ENCODE assay signal across 10 cellular contexts in genomic region chr12:106759526-106760183, GRCh38. TPM values are rescaled to one million over a fixed set of nuclear protein-coding genes. Genes with fewer than 3 reads are reported as not detected.
DNase-seq lines count a peak whose midpoint lies in the region; ATAC-seq and TF ChIP-seq lines count a peak whose summit lies in the region.
"Had no signal": no experiment of that assay in that cellular context is flagged by ENCODE, and none has a peak within 500 bp of the region (broad histone marks: within the 10 kb centered on the region; RNA-seq: fewer than 3 reads in every experiment).

No MANE protein-coding gene starts in this region.

- in situ Hi-C loops in mammary epithelial cell (cut with MboI; ENCODE audit: low sequenced_read_pairs in 2 of 2): no loop called here

- peak overlapping the region; percentile 70 for H3K27ac Mint-ChIP-seq in stimulated activated naive CD8-positive, alpha-beta T cell treated with anti-CD3 and anti-CD28 coated beads, Interleukin-15, Interleukin-2, amounts not matched to agents 100 ng/mL and 50 ng/mL, for 24 hours

- peak overlapping the region; percentile 16 to 71 for H3K27ac ChIP-seq in right atrium auricular region
- H3K27ac ChIP-seq in SK-N-SH (ENCODE audit: low read depth in 2 of 2, low read length in 1 of 2): no peak overlapping the region
- no peak overlapping the region for H3K27ac ChIP-seq in mammary epithelial cell (ENCODE audit: insufficient read depth, low read depth, low read length)

- H3K36me3 ChIP-seq in right atrium auricular region: no peaks in the 10 kb centered on the region
- H3K36me3 ChIP-seq in SK-N-SH (replicated peaks in 1 of 2; ENCODE audit: control insufficient read depth in 1 of 2, insufficient read depth in 2 of 2, low read length in 1 of 2): no peaks in the 10 kb centered on the region
- no peaks in the 10 kb centered on the region for H3K36me3 ChIP-seq in mammary epithelial cell (ENCODE audit: insufficient read depth, low read length)

- no peak for ATAC-seq in stimulated activated naive CD8-positive, alpha-beta T cell treated with anti-CD3 and anti-CD28 coated beads, Interleukin-15, Interleukin-2, amounts not matched to agents 100 U/mL and 50 U/mL, for 24 hours

- no peaks in the 10 kb centered on the region for H3K27me3 ChIP-seq in right atrium auricular region
- no peaks in the 10 kb centered on the region for H3K27me3 ChIP-seq in SK-N-SH (ENCODE audit: insufficient read depth)
- H3K27me3 ChIP-seq in mammary epithelial cell (ENCODE audit: insufficient read depth, low read length): no peaks in the 10 kb centered on the region

- H3K27me3 Mint-ChIP-seq in stimulated activated naive CD8-positive, alpha-beta T cell treated with anti-CD3 and anti-CD28 coated beads, Interleukin-15, Interleukin-2, amounts not matched to agents 100 ng/mL and 50 ng/mL, for 24 hours: no peaks in the 10 kb centered on the region

- BruUV-seq in mammary epithelial cell (replicated peaks; lab: Mats Ljungman, UMichigan): no TSS peak

- peaks cover 0 to 33% of the 10 kb centered on the region in 2 donors for H3K4me1 ChIP-seq in right atrium auricular region
- peaks cover 0 to 8% of the 10 kb centered on the region in 2 experiments; a peak in 2 of 4 replicates for H3K4me1 ChIP-seq in SK-N-SH (ENCODE audit: control insufficient read depth in 1 of 2, insufficient read depth in 2 of 2, low read depth in 1 of 2, low read length in 1 of 2)
- no peaks in the 10 kb centered on the region for H3K4me1 ChIP-seq in mammary epithelial cell (ENCODE audit: insufficient read depth, low read length)

- no peaks in the 10 kb centered on the region for H3F3A ChIP-seq in SK-N-SH (replicated peaks; ENCODE audit: insufficient read depth)

- H3K36me3 Mint-ChIP-seq in stimulated activated naive CD8-positive, alpha-beta T cell treated with anti-CD3 and anti-CD28 coated beads, Interleukin-15, Interleukin-2, amounts not matched to agents 100 ng/mL and 50 ng/mL, for 24 hours (ENCODE audit: low read depth): no peaks in the 10 kb centered on the region

- H4K20me1 ChIP-seq in SK-N-SH (ENCODE audit: insufficient read depth) (no peaks in the 10 kb centered on the region), mammary epithelial cell (ENCODE audit: insufficient read depth, low read length) (no peaks in the 10 kb centered on the region)

- H3K9me3 Mint-ChIP-seq in stimulated activated naive CD8-positive, alpha-beta T cell treated with anti-CD3 and anti-CD28 coated beads, Interleukin-15, Interleukin-2, amounts not matched to agents 100 ng/mL and 50 ng/mL, for 24 hours: no peaks in the 10 kb centered on the region

- H2AFZ ChIP-seq in SK-N-SH (ENCODE audit: low read depth) (no peak overlapping the region; the same call in 1 of the 2 replicates), mammary epithelial cell (ENCODE audit: low read depth, low read length) (no peak overlapping the region)

- H3K4me3 ChIP-seq in right atrium auricular region (no peak overlapping the region), SK-N-SH (ENCODE audit: low read depth in 2 of 2, low read length in 1 of 2) (no peak overlapping the region), mammary epithelial cell (replicated peaks in 1 of 3; ENCODE audit: insufficient read depth in 1 of 3, low read depth in 2 of 3, low read length in 3 of 3) (no peak overlapping the region)

- H3K9me3 ChIP-seq in right atrium auricular region (no peaks in the 10 kb centered on the region), SK-N-SH (no peaks in the 10 kb centered on the region), mammary epithelial cell (replicated peaks; ENCODE audit: insufficient read depth, low read length) (no peaks in the 10 kb centered on the region)

- POLR2A ChIA-PET in SK-N-SH (lab: Yijun Ruan, JAX): no interaction called here

- intact Hi-C loops in mammary epithelial cell (cut with micrococcal nuclease): no loop called here

- WGBS in SK-N-SH (ENCODE audit: low lambda C conversion rate): 83% methylated on average over 5 of the region's 7 CpGs
- WGBS in mammary epithelial cell (ENCODE audit: low coverage, missing lambda C conversion rate): 65% methylated on average over 7 of the region's 7 CpGs

- no peak for TF ChIP-seq RAD21 in SK-N-SH (IDR thresholded peaks at IDR 0.05; ENCODE audit: low read length)

- H3K9ac ChIP-seq in SK-N-SH (no peak overlapping the region), mammary epithelial cell (ENCODE audit: insufficient read depth, low read length) (no peak overlapping the region)

- H3K4me1 Mint-ChIP-seq in stimulated activated naive CD8-positive, alpha-beta T cell treated with anti-CD3 and anti-CD28 coated beads, Interleukin-15, Interleukin-2, amounts not matched to agents 100 ng/mL and 50 ng/mL, for 24 hours (ENCODE audit: low read depth): peaks cover 19% of the 10 kb centered on the region

- TF ChIP-seq CTCF in right atrium auricular region (IDR thresholded peaks at IDR 0.05) (no peak), SK-N-SH (IDR thresholded peaks at IDR 0.05) (no peak), mammary epithelial cell (conservative IDR thresholded peaks at IDR 0.05 in 1 of 2, IDR thresholded peaks at IDR 0.05 in 1 of 2; ENCODE audit: extremely low read depth in 1 of 2, insufficient read depth in 1 of 2, low read depth in 1 of 2, low read length in 2 of 2) (no peak)

- H3K4me2 ChIP-seq in SK-N-SH (no peak overlapping the region), mammary epithelial cell (ENCODE audit: insufficient read depth, low read depth, low read length) (no peak overlapping the region)

- no peaks in the 10 kb centered on the region for H3K9me2 ChIP-seq in SK-N-SH

- H3K79me2 ChIP-seq in SK-N-SH (ENCODE audit: insufficient read depth) (no peaks in the 10 kb centered on the region), mammary epithelial cell (ENCODE audit: insufficient read depth, low read length) (no peaks in the 10 kb centered on the region)

- no peak for DNase-seq in stimulated activated naive CD8-positive, alpha-beta T cell treated with anti-CD3 and anti-CD28 coated beads, Interleukin-15, Interleukin-2, amounts not matched to agents 100 U/mL and 50 U/mL, for 24 hours
- peak; percentile 64 for DNase-seq in NCI-H2171 treated with DMSO at 0.1 percent for 48 hours (lab: John Stamatoyannopoulos, UW)
- no peak for DNase-seq in right atrium auricular region (ENCODE audit: low spot score)
- no peak for DNase-seq in SK-N-SH
- no peak for DNase-seq in mammary epithelial cell
- no peak for DNase-seq in NCI-H2029 (lab: John Stamatoyannopoulos, UW)
- no peak for DNase-seq in NCI-H1417 (lab: John Stamatoyannopoulos, UW)
- DNase-seq: NCI-H446 treated with DMSO at 0.1 percent for 48 hours; stimulated activated CD4-positive, alpha-beta T cell treated with anti-CD3 and anti-CD28 coated beads, Interleukin-12 subunit alpha, Interleukin-12 subunit beta, amount 100 ng/mL, for 4 hours had no signal

- CTCF ChIA-PET in SK-N-SH (lab: Yijun Ruan, JAX): interaction anchor here (0.9 to 1.0 kb wide), 2 partner anchors 15 to 18 kb away, joined by 3 read pairs; no protein-coding TSS in a partner anchor
- CTCF ChIA-PET in mammary epithelial cell (lab: Charles Lee; ENCODE audit: low non-redundant PET): no interaction called here

- no peak for TF ChIP-seq EP300 in SK-N-SH (IDR thresholded peaks at IDR 0.05; ENCODE audit: borderline replicate concordance in 1 of 2, low read depth in 1 of 2, low read length in 1 of 2)

- dilution Hi-C loops in mammary epithelial cell (cut with HindIII; ENCODE audit: low sequenced_read_pairs): no loop called here

- H3K4me3 Mint-ChIP-seq in stimulated activated naive CD8-positive, alpha-beta T cell treated with anti-CD3 and anti-CD28 coated beads, Interleukin-15, Interleukin-2, amounts not matched to agents 100 ng/mL and 50 ng/mL, for 24 hours: peak overlapping the region; percentile 17

TF ChIP-seq in SK-N-SH, 30 proteins besides CTCF, POLR2A, EP300 and RAD21:
- TF ChIP-seq TCF12 (IDR thresholded peaks at IDR 0.05) (no peak), FOXM1 (IDR thresholded peaks at IDR 0.05; ENCODE audit: low read depth) (no peak)

RNA-seq across cellular contexts. Expression of gene RIC8B, which starts 14.8 kb away (rescaled TPM):
- 10 to 100 TPM; 14.9 to 19.0 TPM for total RNA-seq in right atrium auricular region
- polyA plus RNA-seq in SK-N-SH (2012; rRNA removed): 6.2 and 9.2 TPM in 2 replicates
- polyA plus RNA-seq in SK-N-SH (2012; cell fraction: cytosol; rRNA removed): 6.4 and 6.7 TPM in 2 replicates
- 14.5 and 24.9 TPM in 2 replicates for polyA plus RNA-seq in SK-N-SH (2012; cell fraction: nucleus; rRNA removed)
- total RNA-seq in mammary epithelial cell: 1 to 10 TPM; 9.2 to 9.3 TPM
- polyA plus RNA-seq in mammary epithelial cell: 4.6 TPM
- polyA minus RNA-seq in mammary epithelial cell: 17.6 TPM

Comparison
In these comparisons a context has a peak if more than half of its experiments do, and no peak if none do; other contexts are left out.
1. H3K27ac ChIP-seq: peak in right atrium auricular region (2 of 2); none in SK-N-SH (0 of 2) and mammary epithelial cell (single experiment).